In the genomic region with DNA sequence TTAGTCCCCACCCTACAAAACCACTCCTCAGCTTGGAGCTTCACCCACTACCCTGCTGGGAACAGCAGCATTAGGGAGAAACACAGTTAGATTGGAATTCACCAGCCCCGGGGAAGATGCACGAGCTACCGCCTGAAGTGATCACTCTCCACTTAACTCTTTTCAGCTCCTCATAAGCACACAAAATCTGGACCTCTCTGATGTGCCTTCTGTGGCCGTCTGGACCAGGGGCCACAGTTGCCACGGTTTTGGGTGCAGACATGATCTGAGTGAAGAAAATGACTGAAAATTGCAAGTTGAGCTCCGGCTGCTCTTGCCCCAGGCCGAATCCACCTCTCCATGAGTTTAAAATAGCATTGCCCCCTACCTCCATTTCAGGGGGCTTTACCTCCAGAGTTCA, we compare ENCODE assay signal across 9 cellular contexts.
"Had no signal": no experiment of that assay in that cellular context is flagged by ENCODE, and none has a peak within 500 bp of the region (broad histone marks: within the 10 kb centered on the region; RNA-seq: fewer than 3 reads in every experiment).

No MANE protein-coding gene starts in this region.

- H3K27ac ChIP-seq: GM23248 had no signal

- H3K4me3 Mint-ChIP-seq: GM23338, H9, HFFc6 had no signal

- H3K4me3 ChIP-seq: GM23248, GM23338, HAP-1 had no signal

- H3K4me1 Mint-ChIP-seq: GM23338, H9 had no signal

- FAIRE-seq: H54 had no signal

- H3K4me1 ChIP-seq: HAP-1 had no signal

- DNase-seq: GM23248, GOT3, H7, H9, HCEC 1CT, HFFc6 had no signal

- H3K9me3 ChIP-seq: HAP-1 had no signal

- H3K4me2 ChIP-seq: GM23338 had no signal

- H3K9ac ChIP-seq: GM23248 had no signal

- H3K27ac Mint-ChIP-seq: GM23338, H9, HFFc6 had no signal

- H2AFZ ChIP-seq: GM23248, GM23338 had no signal

- H3K36me3 ChIP-seq: HAP-1 had no signal
